Comparison of ENCODE assay signal across 30 cellular contexts in the genomic region with DNA sequence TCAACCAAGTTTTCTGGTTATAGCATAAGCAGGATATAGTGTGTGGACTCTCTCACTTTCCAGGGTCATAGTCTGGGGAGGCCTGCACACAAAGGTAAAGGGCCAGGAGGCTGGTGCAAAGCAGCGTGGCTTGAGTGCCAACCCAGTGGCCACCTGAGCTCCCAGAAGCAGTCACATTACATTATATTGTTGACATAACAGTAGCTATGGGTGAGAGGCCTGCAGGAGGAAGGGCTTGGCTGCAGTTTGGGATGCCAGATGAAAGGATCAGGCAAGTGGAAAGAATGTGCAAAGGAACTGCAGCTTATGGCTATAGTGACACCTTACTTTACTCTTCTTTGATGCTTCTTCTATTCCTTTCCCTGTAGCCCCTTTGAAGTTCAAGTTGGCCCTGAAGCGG.
A peak's percentile ranks its signal among the peaks of the same experiment; 100 is the strongest.
DNase-seq lines count a peak whose midpoint lies in the region; ATAC-seq, FAIRE-seq and TF ChIP-seq lines count a peak whose summit lies in the region.
"Had no signal": no experiment of that assay in that cellular context is flagged by ENCODE, and none has a peak within 500 bp of the region (broad histone marks: within the 10 kb centered on the region; RNA-seq: fewer than 3 reads in every experiment).

No MANE protein-coding gene starts in this region.

- no peak overlapping the region for H3K9ac ChIP-seq in astrocyte (ENCODE audit: low read length)

- no peak overlapping the region for H3K4me3 ChIP-seq in astrocyte (ENCODE audit: insufficient read depth, low read depth, low read length)
- no peak overlapping the region for H3K4me3 ChIP-seq in prostate gland
- H3K4me3 ChIP-seq: gastrocnemius medialis, Peyer's patch, right atrium auricular region, testis had no signal

- H3K27ac Mint-ChIP-seq in astrocyte (ENCODE audit: unreplicated experiment) (peak overlapping the region; percentile 26), CD14-positive monocyte (peak overlapping the region in 1 of 7 donors; percentile 68)
- H3K27ac Mint-ChIP-seq: activated naive CD4-positive, alpha-beta T cell treated with anti-CD3 and anti-CD28 coated beads for 36 hours; activated T-cell treated with anti-CD3 and anti-CD28 coated beads, Interleukin-2, amount 50 U/mL, for 72 hours; CD4-positive, alpha-beta T cell; effector memory CD8-positive, alpha-beta T cell; natural killer cell treated with Interleukin-12 subunit alpha and Interleukin-12 subunit beta and Interleukin-15 and Interleukin-18, amount 100 ng/mL, for 72 hours; stimulated activated effector memory CD8-positive, alpha-beta T cell treated with anti-CD3 and anti-CD28 coated beads, Interleukin-12 subunit alpha, Interleukin-12 subunit beta, amount 100 ng/mL, for 72 hours had no signal

- no peak for DNase-seq in astrocyte (ENCODE audit: low read depth)
- peak; percentile 60 for DNase-seq in left lobe of liver (ENCODE audit: low spot score)
- no peak for DNase-seq in prostate gland (ENCODE audit: low spot score)
- no peak for DNase-seq in DMS79 (lab: John Stamatoyannopoulos, UW)
- no peak for DNase-seq in OCI-M2 (lab: John Stamatoyannopoulos, UW; ENCODE audit: unreplicated experiment)
- DNase-seq in CD14-positive monocyte (ENCODE audit: low spot score): no peak
- DNase-seq in medulla oblongata (ENCODE audit: extremely low spot score): no peak
- DNase-seq: activated CD4-positive, alpha-beta T cell treated with anti-CD3 and anti-CD28 coated beads, Interleukin-2, amount 50 U/mL, for 1 hour; activated naive CD4-positive, alpha-beta T cell treated with anti-CD3 and anti-CD28 coated beads for 36 hours; activated T-cell treated with anti-CD3 and anti-CD28 coated beads, Interleukin-2, amount 50 U/mL, for 72 hours; CD4-positive, alpha-beta T cell; cortex of kidney; DMS 273 treated with DMSO at 0.1 percent for 48 hours; effector memory CD8-positive, alpha-beta T cell; gastrocnemius medialis; IMR-90; left ventricle myocardium superior; NCI-H524 treated with DMSO at 0.1 percent for 48 hours; SIG-M5; stimulated activated CD4-positive, alpha-beta T cell treated with anti-CD3 and anti-CD28 coated beads, Interleukin-12 subunit alpha, Interleukin-12 subunit beta, amount 100 ng/mL, for 4 hours; stimulated activated CD4-positive, alpha-beta T cell treated with anti-CD3 and anti-CD28 coated beads, Interleukin-4, amount 100 ng/mL, for 24 hours; T1000; testis had no signal

- H4K20me1 ChIP-seq in astrocyte (ENCODE audit: insufficient read depth, low read length): peaks cover 43% of the 10 kb centered on the region

- 90% methylated on average over 2 of the region's 2 CpGs for WGBS in prostate gland

- H3K27ac ChIP-seq in C4-2B (peak overlapping the region; percentile 10; the same call in 1 of the 2 replicates), astrocyte (ENCODE audit: low read depth, low read length) (no peak overlapping the region), prostate gland (peak overlapping the region; percentile 48 to 64)
- H3K27ac ChIP-seq: gastrocnemius medialis, right atrium auricular region, testis had no signal

- H3K27me3 ChIP-seq in astrocyte (ENCODE audit: insufficient read depth, low read length) (no peaks in the 10 kb centered on the region), prostate gland (replicated peaks; ENCODE audit: insufficient read depth) (no peaks in the 10 kb centered on the region)
- H3K27me3 ChIP-seq: gastrocnemius medialis, Peyer's patch, right atrium auricular region, testis had no signal

- no peaks in the 10 kb centered on the region for H3K9me3 ChIP-seq in astrocyte (ENCODE audit: insufficient read depth, low read depth, low read length)
- H3K9me3 ChIP-seq in prostate gland: no peaks in the 10 kb centered on the region
- H3K9me3 ChIP-seq: gastrocnemius medialis, Peyer's patch, right atrium auricular region, testis had no signal

- H3K9me3 Mint-ChIP-seq in astrocyte (ENCODE audit: unreplicated experiment) (no peaks in the 10 kb centered on the region), CD14-positive monocyte (no peaks in the 10 kb centered on the region)
- H3K9me3 Mint-ChIP-seq: activated naive CD4-positive, alpha-beta T cell treated with anti-CD3 and anti-CD28 coated beads for 36 hours; activated T-cell treated with anti-CD3 and anti-CD28 coated beads, Interleukin-2, amount 50 U/mL, for 72 hours; CD4-positive, alpha-beta T cell; effector memory CD8-positive, alpha-beta T cell; natural killer cell treated with Interleukin-12 subunit alpha and Interleukin-12 subunit beta and Interleukin-15 and Interleukin-18, amount 100 ng/mL, for 72 hours; stimulated activated effector memory CD8-positive, alpha-beta T cell treated with anti-CD3 and anti-CD28 coated beads, Interleukin-12 subunit alpha, Interleukin-12 subunit beta, amount 100 ng/mL, for 72 hours had no signal

- FAIRE-seq in astrocyte (lab: Jason Lieb, UNC): no peak
- FAIRE-seq: GM12891, H1 had no signal

- TF ChIP-seq CTCF in C4-2B (conservative IDR thresholded peaks at IDR 0.05) (no peak), astrocyte (IDR thresholded peaks at IDR 0.05; ENCODE audit: insufficient read depth, low read depth, low read length) (no peak), prostate gland (IDR thresholded peaks at IDR 0.05) (no peak), CD14-positive monocyte (IDR thresholded peaks at IDR 0.05) (no peak)

- no peak for TF ChIP-seq POLR2A in prostate gland (IDR thresholded peaks at IDR 0.05)

- H3K4me2 ChIP-seq in astrocyte (ENCODE audit: low read length): no peak overlapping the region

- peak; percentile 36 for ATAC-seq in left lobe of liver
- ATAC-seq: activated T-cell treated with anti-CD3 and anti-CD28 coated beads, Interleukin-2, amount 50 U/mL, for 72 hours; effector memory CD8-positive, alpha-beta T cell; gastrocnemius medialis; left ventricle myocardium superior; natural killer cell treated with Interleukin-12 subunit alpha and Interleukin-12 subunit beta and Interleukin-15 and Interleukin-18, amount 100 ng/mL, for 72 hours; stimulated activated effector memory CD8-positive, alpha-beta T cell treated with anti-CD3 and anti-CD28 coated beads, Interleukin-12 subunit alpha, Interleukin-12 subunit beta, amount 100 ng/mL, for 72 hours had no signal

- H3K4me1 Mint-ChIP-seq in astrocyte (ENCODE audit: low read depth, unreplicated experiment) (peaks cover 25% of the 10 kb centered on the region), CD14-positive monocyte (no peaks in the 10 kb centered on the region)

- no peak overlapping the region for H3K4me3 Mint-ChIP-seq in astrocyte (ENCODE audit: unreplicated experiment)
- H3K4me3 Mint-ChIP-seq in CD14-positive monocyte: no peak overlapping the region
- H3K4me3 Mint-ChIP-seq: activated naive CD4-positive, alpha-beta T cell treated with anti-CD3 and anti-CD28 coated beads for 36 hours; CD4-positive, alpha-beta T cell; effector memory CD8-positive, alpha-beta T cell; natural killer cell treated with Interleukin-12 subunit alpha and Interleukin-12 subunit beta and Interleukin-15 and Interleukin-18, amount 100 ng/mL, for 72 hours; stimulated activated effector memory CD8-positive, alpha-beta T cell treated with anti-CD3 and anti-CD28 coated beads, Interleukin-12 subunit alpha, Interleukin-12 subunit beta, amount 100 ng/mL, for 72 hours had no signal

- intact Hi-C loops in prostate gland (cut with DNase I) (no loop called here), CD14-positive monocyte (cut with micrococcal nuclease) (no loop called here)

- no peaks in the 10 kb centered on the region for H3K4me1 ChIP-seq in astrocyte (ENCODE audit: insufficient read depth, low read length)
- peaks cover 9% of the 10 kb centered on the region for H3K4me1 ChIP-seq in prostate gland (replicated peaks)
- H3K4me1 ChIP-seq: gastrocnemius medialis, Peyer's patch, right atrium auricular region had no signal

- H3K36me3 ChIP-seq in astrocyte (ENCODE audit: insufficient read depth, low read length) (peaks cover 85% of the 10 kb centered on the region), prostate gland (peaks cover 2 to 19% of the 10 kb centered on the region in 2 donors)
- H3K36me3 ChIP-seq: gastrocnemius medialis had no signal

- H3K36me3 Mint-ChIP-seq in astrocyte (ENCODE audit: low read depth, unreplicated experiment): peaks cover 34% of the 10 kb centered on the region
- peaks cover 74 to 86% of the 10 kb centered on the region in 2 donors for H3K36me3 Mint-ChIP-seq in CD14-positive monocyte

- no peaks in the 10 kb centered on the region for H3K27me3 Mint-ChIP-seq in astrocyte (ENCODE audit: low read depth, unreplicated experiment)
- no peaks in the 10 kb centered on the region for H3K27me3 Mint-ChIP-seq in CD14-positive monocyte (ENCODE audit: low read depth in 3 of 3)
- H3K27me3 Mint-ChIP-seq: CD4-positive, alpha-beta T cell; effector memory CD8-positive, alpha-beta T cell; natural killer cell treated with Interleukin-12 subunit alpha and Interleukin-12 subunit beta and Interleukin-15 and Interleukin-18, amount 100 ng/mL, for 72 hours had no signal

- H2AFZ ChIP-seq in astrocyte (ENCODE audit: low read depth, low read length): no peak overlapping the region

- H3K79me2 ChIP-seq in astrocyte (ENCODE audit: insufficient read depth, low read length): peaks cover 2% of the 10 kb centered on the region
